ENCODE assay signal across 14 cellular contexts in the genomic region with DNA sequence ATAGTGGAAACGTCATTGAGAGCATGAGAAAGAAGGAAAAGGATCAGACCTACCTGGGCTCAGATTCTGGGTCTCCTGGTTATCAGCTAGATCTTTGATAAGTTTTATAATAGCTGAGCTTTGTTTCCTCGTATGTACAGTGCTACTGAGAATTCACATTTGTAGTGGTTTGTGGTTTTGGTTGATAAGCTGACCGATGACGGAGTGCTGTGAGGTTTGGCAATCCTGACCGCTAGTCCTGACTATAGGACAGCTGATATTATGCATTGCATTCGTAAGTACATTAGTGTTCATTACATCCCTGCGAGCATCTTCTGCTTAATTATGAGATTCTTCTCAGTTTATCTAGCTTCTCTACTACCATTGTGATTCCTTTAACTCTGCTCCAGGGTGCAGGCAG.
DNase-seq lines count a peak whose midpoint lies in the region; ATAC-seq and TF ChIP-seq lines count a peak whose summit lies in the region.
"Had no signal": no experiment of that assay in that cellular context is flagged by ENCODE, and none has a peak within 500 bp of the region (broad histone marks: within the 10 kb centered on the region; RNA-seq: fewer than 3 reads in every experiment).

No MANE protein-coding gene starts in this region.

- H3K27me3 ChIP-seq in tibial nerve, result no peaks in the 10 kb centered on the region

- no peaks in the 10 kb centered on the region for H3K4me1 ChIP-seq in tibial nerve
- H3K4me1 ChIP-seq: left ventricle myocardium inferior had no signal

- no peak for ATAC-seq in Right ventricle myocardium superior (ENCODE audit: poor library complexity)

- no peak overlapping the region for H3K27ac ChIP-seq in tibial nerve
- H3K27ac ChIP-seq: left ventricle myocardium inferior had no signal

- H3K9me3 ChIP-seq in tibial nerve, result no peaks in the 10 kb centered on the region
- H3K9me3 ChIP-seq: left ventricle myocardium inferior, SK-N-SH had no signal

- TF ChIP-seq EP300 in tibial nerve (IDR thresholded peaks at IDR 0.05), result no peak

- H3K4me3 ChIP-seq in NB4 (ENCODE audit: low read depth, low read length) (no peak overlapping the region), choroid plexus epithelial cell (ENCODE audit: low read depth, low read length) (no peak overlapping the region), tibial nerve (no peak overlapping the region)
- H3K4me3 ChIP-seq: left ventricle myocardium inferior had no signal

- 70 to 79% methylated on average over 7 of the region's 7 CpGs for WGBS in tibial nerve, 2 donors

- DNase-seq in ELR (ENCODE audit: low read depth) (peak; percentile 32), H4 (ENCODE audit: low spot score) (peak; percentile 85), NB4 (ENCODE audit: low read depth) (peak; percentile 77), choroid plexus epithelial cell (ENCODE audit: low read depth) (peak; percentile 95), mesenteric fat pad (ENCODE audit: low spot score) (no peak), T-helper 9 cell (no peak), Right ventricle myocardium superior (no peak), tibial nerve (ENCODE audit: low spot score in 2 of 2) (no peak)
- DNase-seq: activated CD4-positive, alpha-beta T cell treated with anti-CD3 and anti-CD28 coated beads, Interleukin-2, amount 50 U/mL, for 48 hours; dermis blood vessel endothelial cell; left ventricle myocardium inferior; NCI-H345; occipital lobe; SK-N-SH had no signal

- intact Hi-C loops in Right ventricle myocardium superior (cut with DNase I), result no loop called here

- H3K36me3 ChIP-seq in tibial nerve, result no peaks in the 10 kb centered on the region
- H3K36me3 ChIP-seq: left ventricle myocardium inferior had no signal

- TF ChIP-seq CTCF in NB4 (IDR thresholded peaks at IDR 0.05; ENCODE audit: low read depth, low read length) (no peak), choroid plexus epithelial cell (conservative IDR thresholded peaks at IDR 0.05; ENCODE audit: low read depth, low read length) (no peak), tibial nerve (IDR thresholded peaks at IDR 0.05) (no peak)

- TF ChIP-seq POLR2A in NB4 (IDR thresholded peaks at IDR 0.05; ENCODE audit: extremely low read depth, insufficient read length) (no peak), tibial nerve (IDR thresholded peaks at IDR 0.05) (no peak)

Comparison
In these comparisons a context has a peak if more than half of its experiments do, and no peak if none do; other contexts are left out.
1. DNase-seq: peak in ELR (single experiment), H4 (single experiment), NB4 (single experiment) and choroid plexus epithelial cell (single experiment); none in mesenteric fat pad (single experiment), T-helper 9 cell (single experiment), Right ventricle myocardium superior (single experiment) and tibial nerve (0 of 2).